Comparison of ENCODE assay signal across 22 cellular contexts in the genomic region with DNA sequence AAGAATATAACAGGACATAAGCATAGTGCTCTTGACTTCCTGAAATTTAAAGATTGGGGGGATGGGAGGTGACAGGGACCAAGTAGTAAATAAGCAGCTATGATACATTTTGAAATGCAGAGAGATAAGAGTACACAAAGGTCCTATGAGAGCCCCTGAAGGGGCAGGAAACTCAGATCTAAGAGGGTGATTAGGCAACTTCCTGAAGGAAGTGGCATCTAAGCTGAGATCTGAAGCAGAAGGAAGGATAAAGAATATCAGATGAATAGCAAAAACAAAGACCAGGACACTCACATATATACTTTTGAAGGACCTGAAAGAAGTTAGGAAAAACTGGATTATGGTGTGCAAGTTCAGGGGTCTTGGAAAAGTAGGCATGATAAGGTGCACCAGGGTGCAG.
"Had no signal": no experiment of that assay in that cellular context is flagged by ENCODE, and none has a peak within 500 bp of the region (broad histone marks: within the 10 kb centered on the region; RNA-seq: fewer than 3 reads in every experiment).

No MANE protein-coding gene starts in this region.

- ATAC-seq: foreskin keratinocyte; left lung; naive thymus-derived CD4-positive, alpha-beta T cell; right lobe of liver; stimulated activated memory B cell treated with anti-CD40 and anti-IgM and Interleukin-4, amounts not matched to agents 10 μg/mL and 1 μg/mL and 100 μg/mL, for 72 hours had no signal

- H3K27ac ChIP-seq: adrenal gland, ascending aorta, brain microvascular endothelial cell, foreskin keratinocyte, left lung, right lobe of liver, skin epidermis, transverse colon had no signal

- DNase-seq: activated CD4-positive, alpha-beta T cell treated with anti-CD3 and anti-CD28 coated beads, Interleukin-2, amount 50 U/mL, for 4 hours; activated CD8-positive, alpha-beta memory T cell treated with anti-CD3 and anti-CD28 coated beads for 24 hours; activated CD8-positive, alpha-beta memory T cell treated with anti-CD3 and anti-CD28 coated beads, Interleukin-2, amount 50 U/mL, for 4 hours; activated naive CD4-positive, alpha-beta T cell; activated T-cell treated with anti-CD3 and anti-CD28 coated beads, Interleukin-2, amount 50 U/mL, for 24 hours; adrenal gland; brain microvascular endothelial cell; caudate nucleus; dermis blood vessel endothelial cell; effector CD8-positive, alpha-beta T cell; foreskin keratinocyte; kidney glomerular epithelial cell; left lung; naive thymus-derived CD4-positive, alpha-beta T cell; posterior cingulate gyrus; right lobe of liver; stimulated activated CD4-positive, alpha-beta T cell treated with anti-CD3 and anti-CD28 coated beads, Interleukin-2, amount 100 ng/mL, for 24 hours; transverse colon had no signal

- H3K36me3 ChIP-seq: adrenal gland, ascending aorta, brain microvascular endothelial cell, left lung, right lobe of liver, transverse colon had no signal

- H3K4me3 ChIP-seq: adrenal gland, ascending aorta, left lung, lung, right lobe of liver, skin epidermis, transverse colon had no signal

- H3K9me3 ChIP-seq: adrenal gland, ascending aorta, left lung, right lobe of liver, transverse colon had no signal

- H3K27me3 ChIP-seq: adrenal gland, ascending aorta, brain microvascular endothelial cell, foreskin keratinocyte, left lung, right lobe of liver, transverse colon had no signal

- H3K4me1 ChIP-seq: adrenal gland, ascending aorta, foreskin keratinocyte, left lung, right lobe of liver, transverse colon had no signal
